16 cellular contexts compared by ENCODE assay signal in genomic region chr10:95414016-95414830, GRCh38.
DNase-seq lines count a peak whose midpoint lies in the region; ATAC-seq and TF ChIP-seq lines count a peak whose summit lies in the region.
"Had no signal": no experiment of that assay in that cellular context is flagged by ENCODE, and none has a peak within 500 bp of the region (broad histone marks: within the 10 kb centered on the region; RNA-seq: fewer than 3 reads in every experiment).

No MANE protein-coding gene starts in this region.

- peak overlapping the region; percentile 7 for H3K27ac Mint-ChIP-seq in endothelial cell (ENCODE audit: unreplicated experiment)
- H3K27ac Mint-ChIP-seq in Caco-2 (ENCODE audit: unreplicated experiment) = no peak overlapping the region
- no peak overlapping the region for H3K27ac Mint-ChIP-seq in CD8-positive, alpha-beta T cell
- H3K27ac Mint-ChIP-seq: activated CD4-positive, alpha-beta memory T cell treated with anti-CD3 and anti-CD28 coated beads for 36 hours; activated naive CD8-positive, alpha-beta T cell treated with anti-CD3 and anti-CD28 coated beads for 36 hours; activated T-cell treated with anti-CD3 and anti-CD28 coated beads, Interleukin-2, amount 50 U/mL, for 72 hours; CD4-positive, alpha-beta T cell; mesothelial cell of epicardium had no signal

- H3K27me3 ChIP-seq in mesendoderm (ENCODE audit: insufficient read depth, low read length, poor library complexity) (no peaks in the 10 kb centered on the region), stomach smooth muscle (ENCODE audit: control insufficient read depth in 1 of 2, insufficient read depth in 2 of 2, low read length in 2 of 2) (no peaks in the 10 kb centered on the region), Caco-2 (replicated peaks; ENCODE audit: control insufficient read depth, insufficient read depth, low read length) (no peaks in the 10 kb centered on the region)
- H3K27me3 ChIP-seq in CD8-positive, alpha-beta T cell (ENCODE audit: insufficient read depth, low read length) = no peaks in the 10 kb centered on the region
- H3K27me3 ChIP-seq: ovary had no signal

- no peak overlapping the region for H4K5ac ChIP-seq in mesendoderm (ENCODE audit: low read length)

- no peaks in the 10 kb centered on the region for H3K79me1 ChIP-seq in mesendoderm (ENCODE audit: low read length)

- no peak for TF ChIP-seq CTCF in endothelial cell (IDR thresholded peaks at IDR 0.05; ENCODE audit: unreplicated experiment)
- no peak for TF ChIP-seq CTCF in Caco-2 (IDR thresholded peaks at IDR 0.05; ENCODE audit: insufficient read depth in 1 of 2, low read depth in 1 of 2, low read length in 1 of 2, severe bottlenecking in 1 of 2, unreplicated experiment in 1 of 2)
- TF ChIP-seq CTCF in CD8-positive, alpha-beta T cell (IDR thresholded peaks at IDR 0.05) = no peak

- H3K9ac ChIP-seq in mesendoderm (ENCODE audit: low read length) (no peak overlapping the region), stomach smooth muscle (ENCODE audit: low read length in 2 of 2) (peak overlapping the region; percentile 35 to 36)

- intact Hi-C loops in Caco-2 (cut with micrococcal nuclease; ENCODE audit: unreplicated experiment) = no loop called here
- intact Hi-C loops in CD8-positive, alpha-beta T cell (cut with DNase I, micrococcal nuclease) = no loop called here

- no TSS peak for BruUV-seq in Caco-2 (replicated peaks; lab: Mats Ljungman, UMichigan)

- POLR2A ChIA-PET in Caco-2 (lab: Charles Lee) = no interaction called here
- POLR2A ChIA-PET in CD8-positive, alpha-beta T cell (lab: Charles Lee) = no interaction called here

- no peak overlapping the region for H2BK15ac ChIP-seq in mesendoderm (replicated peaks; ENCODE audit: low read depth)

- DNase-seq in G401 (ENCODE audit: low spot score) = peak; percentile 59
- no peak for DNase-seq in endothelial cell (ENCODE audit: low spot score)
- no peak for DNase-seq in mesendoderm
- DNase-seq in Caco-2 = no peak
- DNase-seq in activated T-cell treated with anti-CD3 and anti-CD28 coated beads, Interleukin-2, amount 50 U/mL, for 4 hours = no peak
- DNase-seq in CD8-positive, alpha-beta T cell = no peak
- DNase-seq: activated CD4-positive, alpha-beta memory T cell treated with anti-CD3 and anti-CD28 coated beads for 36 hours; activated naive CD8-positive, alpha-beta T cell treated with anti-CD3 and anti-CD28 coated beads for 36 hours; activated T-cell treated with anti-CD3 and anti-CD28 coated beads, Interleukin-2, amount 50 U/mL, for 72 hours; CD4-positive, alpha-beta T cell; NCI-H2029 treated with DMSO at 0.1 percent for 48 hours; NCI-H69; ovary had no signal

- in situ Hi-C loops in G401 (cut with HindIII; ENCODE audit: low sequenced_read_pairs) = no loop called here

- H3K27ac ChIP-seq in mesendoderm (ENCODE audit: low read depth, low read length) (no peak overlapping the region), stomach smooth muscle (ENCODE audit: low read length) (peak overlapping the region; percentile 90)
- H3K27ac ChIP-seq in CD8-positive, alpha-beta T cell (ENCODE audit: low read depth, low read length) = no peak overlapping the region
- H3K27ac ChIP-seq: ovary had no signal

- no peak overlapping the region for H3K23ac ChIP-seq in mesendoderm (ENCODE audit: low read length)

- H3K79me2 ChIP-seq in mesendoderm (ENCODE audit: control insufficient read depth, insufficient read depth, low read length) = no peaks in the 10 kb centered on the region

- WGBS in mesendoderm (ENCODE audit: extremely low coverage, insufficient coverage, low lambda C conversion rate) = no CpG with 5 or more reads among the region's 27 CpGs

- no peak for ATAC-seq in GM18870 (IDR thresholded peaks at IDR 0.05; ENCODE audit: unreplicated experiment)
- no peak for ATAC-seq in activated T-cell treated with anti-CD3 and anti-CD28 coated beads, Interleukin-2, amount 50 U/mL, for 4 hours
- ATAC-seq in CD8-positive, alpha-beta T cell = no peak
- ATAC-seq: activated T-cell treated with anti-CD3 and anti-CD28 coated beads, Interleukin-2, amount 50 U/mL, for 72 hours had no signal

- H3K4me1 Mint-ChIP-seq in endothelial cell (ENCODE audit: unreplicated experiment) (peaks cover 34% of the 10 kb centered on the region), Caco-2 (ENCODE audit: low read depth, unreplicated experiment) (no peaks in the 10 kb centered on the region)
- H3K4me1 Mint-ChIP-seq in activated T-cell treated with anti-CD3 and anti-CD28 coated beads, Interleukin-2, amount 50 U/mL, for 4 hours (ENCODE audit: low read depth) = no peaks in the 10 kb centered on the region
- no peaks in the 10 kb centered on the region for H3K4me1 Mint-ChIP-seq in CD8-positive, alpha-beta T cell (ENCODE audit: low read depth)
- H3K4me1 Mint-ChIP-seq: activated naive CD8-positive, alpha-beta T cell treated with anti-CD3 and anti-CD28 coated beads for 36 hours; mesothelial cell of epicardium had no signal

- no peak overlapping the region for H2AK5ac ChIP-seq in mesendoderm (ENCODE audit: low read length)

- H3K36me3 ChIP-seq in mesendoderm (ENCODE audit: control insufficient read depth, insufficient read depth, low read length) = no peaks in the 10 kb centered on the region
- H3K36me3 ChIP-seq in stomach smooth muscle (ENCODE audit: control insufficient read depth in 2 of 2, insufficient read depth in 2 of 2, low read length in 2 of 2) = peaks cover 33 to 39% of the 10 kb centered on the region in 2 donors
- H3K36me3 ChIP-seq in Caco-2 (ENCODE audit: control insufficient read depth, insufficient read depth, low read length) = peaks cover 1% of the 10 kb centered on the region
- no peaks in the 10 kb centered on the region for H3K36me3 ChIP-seq in CD8-positive, alpha-beta T cell (ENCODE audit: insufficient read depth, low read length)
- H3K36me3 ChIP-seq: ovary had no signal

- H3K27me3 Mint-ChIP-seq in endothelial cell (ENCODE audit: unreplicated experiment) (peaks cover 8% of the 10 kb centered on the region), Caco-2 (ENCODE audit: insufficient read depth, unreplicated experiment) (no peaks in the 10 kb centered on the region)
- peaks cover 2% of the 10 kb centered on the region for H3K27me3 Mint-ChIP-seq in activated T-cell treated with anti-CD3 and anti-CD28 coated beads, Interleukin-2, amount 50 U/mL, for 4 hours (ENCODE audit: low read depth)
- H3K27me3 Mint-ChIP-seq in CD8-positive, alpha-beta T cell (ENCODE audit: low read depth) = no peaks in the 10 kb centered on the region
- H3K27me3 Mint-ChIP-seq: activated CD4-positive, alpha-beta memory T cell treated with anti-CD3 and anti-CD28 coated beads for 36 hours; activated naive CD8-positive, alpha-beta T cell treated with anti-CD3 and anti-CD28 coated beads for 36 hours; CD4-positive, alpha-beta T cell had no signal

- peak overlapping the region; percentile 25 for H3K56ac ChIP-seq in mesendoderm (ENCODE audit: low read length)

- H3K4me3 ChIP-seq in mesendoderm (ENCODE audit: low read length) (no peak overlapping the region), stomach smooth muscle (ENCODE audit: low read length in 2 of 2) (peak overlapping the region in 1 of 2 donors; percentile 35), Caco-2 (ENCODE audit: low read depth, low read length) (no peak overlapping the region)
- H3K4me3 ChIP-seq in CD8-positive, alpha-beta T cell (ENCODE audit: low read depth, low read length) = no peak overlapping the region
- H3K4me3 ChIP-seq: ovary had no signal

- CTCF ChIA-PET in Caco-2 (lab: Charles Lee) = no interaction called here
- CTCF ChIA-PET in CD8-positive, alpha-beta T cell (lab: Charles Lee) = interaction anchor here (1.3 kb wide), 1 partner anchor 16 kb away, joined by 7 read pairs; no protein-coding TSS in a partner anchor

- no peak overlapping the region for H2BK120ac ChIP-seq in mesendoderm (ENCODE audit: low read depth, low read length)

- no peaks in the 10 kb centered on the region for H3K4me1 ChIP-seq in mesendoderm (ENCODE audit: control insufficient read depth, low read depth, low read length)
- H3K4me1 ChIP-seq in stomach smooth muscle (ENCODE audit: control insufficient read depth, insufficient read depth, low read length) = peaks cover 75% of the 10 kb centered on the region
- no peaks in the 10 kb centered on the region for H3K4me1 ChIP-seq in Caco-2
- H3K4me1 ChIP-seq in CD8-positive, alpha-beta T cell (ENCODE audit: insufficient read depth, low read length) = no peaks in the 10 kb centered on the region

- no peak overlapping the region for H3K18ac ChIP-seq in mesendoderm (ENCODE audit: low read length)

- H3K9me3 ChIP-seq in stomach smooth muscle (ENCODE audit: control insufficient read depth in 2 of 2, low read length in 2 of 2) (no peaks in the 10 kb centered on the region), Caco-2 (no peaks in the 10 kb centered on the region)
- H3K9me3 ChIP-seq in CD8-positive, alpha-beta T cell (ENCODE audit: low read length) = no peaks in the 10 kb centered on the region
- H3K9me3 ChIP-seq: ovary had no signal

- H3K9me3 Mint-ChIP-seq in endothelial cell (ENCODE audit: unreplicated experiment) (no peaks in the 10 kb centered on the region), Caco-2 (ENCODE audit: unreplicated experiment) (no peaks in the 10 kb centered on the region)
- H3K9me3 Mint-ChIP-seq in activated T-cell treated with anti-CD3 and anti-CD28 coated beads, Interleukin-2, amount 50 U/mL, for 4 hours = no peaks in the 10 kb centered on the region
- H3K9me3 Mint-ChIP-seq in CD8-positive, alpha-beta T cell = no peaks in the 10 kb centered on the region
- H3K9me3 Mint-ChIP-seq: activated CD4-positive, alpha-beta memory T cell treated with anti-CD3 and anti-CD28 coated beads for 36 hours; activated naive CD8-positive, alpha-beta T cell treated with anti-CD3 and anti-CD28 coated beads for 36 hours; activated T-cell treated with anti-CD3 and anti-CD28 coated beads, Interleukin-2, amount 50 U/mL, for 72 hours; CD4-positive, alpha-beta T cell; mesothelial cell of epicardium had no signal

- no peak overlapping the region for H4K8ac ChIP-seq in mesendoderm (ENCODE audit: low read depth, low read length)

- H2BK5ac ChIP-seq in mesendoderm (ENCODE audit: low read length) = no peak overlapping the region

- H3K36me3 Mint-ChIP-seq in endothelial cell (ENCODE audit: low read depth, unreplicated experiment) = peaks cover 24% of the 10 kb centered on the region
- peaks cover 13% of the 10 kb centered on the region for H3K36me3 Mint-ChIP-seq in Caco-2 (ENCODE audit: insufficient read depth, unreplicated experiment)
- H3K36me3 Mint-ChIP-seq in activated T-cell treated with anti-CD3 and anti-CD28 coated beads, Interleukin-2, amount 50 U/mL, for 4 hours (ENCODE audit: insufficient read depth) = no peaks in the 10 kb centered on the region
- H3K36me3 Mint-ChIP-seq in CD8-positive, alpha-beta T cell = no peaks in the 10 kb centered on the region
- H3K36me3 Mint-ChIP-seq: activated CD4-positive, alpha-beta memory T cell treated with anti-CD3 and anti-CD28 coated beads for 36 hours; activated naive CD8-positive, alpha-beta T cell treated with anti-CD3 and anti-CD28 coated beads for 36 hours; mesothelial cell of epicardium had no signal

- no peak overlapping the region for H3K4me2 ChIP-seq in mesendoderm (ENCODE audit: low read length)

- peak overlapping the region; percentile 45 for H3K4me3 Mint-ChIP-seq in endothelial cell (ENCODE audit: unreplicated experiment)
- no peak overlapping the region for H3K4me3 Mint-ChIP-seq in Caco-2 (ENCODE audit: unreplicated experiment)
- no peak overlapping the region for H3K4me3 Mint-ChIP-seq in activated T-cell treated with anti-CD3 and anti-CD28 coated beads, Interleukin-2, amount 50 U/mL, for 4 hours
- no peak overlapping the region for H3K4me3 Mint-ChIP-seq in CD8-positive, alpha-beta T cell
- H3K4me3 Mint-ChIP-seq: activated CD4-positive, alpha-beta memory T cell treated with anti-CD3 and anti-CD28 coated beads for 36 hours; activated naive CD8-positive, alpha-beta T cell treated with anti-CD3 and anti-CD28 coated beads for 36 hours; activated T-cell treated with anti-CD3 and anti-CD28 coated beads, Interleukin-2, amount 50 U/mL, for 72 hours; CD4-positive, alpha-beta T cell; mesothelial cell of epicardium had no signal

- H3K4ac ChIP-seq in mesendoderm (ENCODE audit: low read depth, low read length) = no peak overlapping the region
